1 cellular context compared by ENCODE assay signal in genomic region chr4:76087007-76087769, GRCh38.
TF ChIP-seq lines count a peak whose summit lies in the region.

No MANE protein-coding gene starts in this region.

TF ChIP-seq in K562, 482 proteins besides CTCF, POLR2A, EP300 and RAD21 (continued from another document and continues in another):
- TF ChIP-seq RBM25 (IDR thresholded peaks at IDR 0.05; ENCODE audit: low read depth, low read length, severe bottlenecking) (no peak), ETV5 (CRISPR knock-in tag; IDR thresholded peaks at IDR 0.05; ENCODE audit: low read depth) (no peak), EP400 (IDR thresholded peaks at IDR 0.05) (peak; percentile 79), PCBP1 (IDR thresholded peaks at IDR 0.05; ENCODE audit: low read depth, low read length, poor library complexity, severe bottlenecking) (no peak), SMARCB1 (IDR thresholded peaks at IDR 0.05; ENCODE audit: insufficient read length, low read depth) (no peak), ZNF24 (IDR thresholded peaks at IDR 0.05) (0 out of 2 replicates have a peak, but pooled peaks have one; percentile 14), EWSR1 (IDR thresholded peaks at IDR 0.05; ENCODE audit: borderline replicate concordance, low read depth, partially characterized antibody) (no peak), ATF4 (CRISPR knock-in tag; IDR thresholded peaks at IDR 0.05) (no peak), ZNF589 (CRISPR knock-in tag; IDR thresholded peaks at IDR 0.05; ENCODE audit: low read depth) (peak; percentile 78; the same call in 1 of the 2 replicates), MCM7 (IDR thresholded peaks at IDR 0.05) (no peak), RCOR1 (IDR thresholded peaks at IDR 0.05; ENCODE audit: borderline replicate concordance in 1 of 2, low read depth in 2 of 2, low read length in 2 of 2) (peak in 1 of 2 experiments; percentile 44; a peak in 1 of 4 replicates), ZNF583 (CRISPR knock-in tag; IDR thresholded peaks at IDR 0.05) (no peak), NRF1 (conservative IDR thresholded peaks at IDR 0.05 in 1 of 2, IDR thresholded peaks at IDR 0.05 in 1 of 2) (0 out of 4 replicates have a peak, but pooled peaks of 1 of the 2 experiments have one; percentile 25), POLR3G (IDR thresholded peaks at IDR 0.05; ENCODE audit: extremely low read depth, insufficient read length, insufficient replicate concordance) (no peak), TAF7 (tag; IDR thresholded peaks at IDR 0.05) (0 out of 2 replicates have a peak, but pooled peaks have one; percentile 34), ZNF609 (CRISPR knock-in tag; IDR thresholded peaks at IDR 0.05; ENCODE audit: borderline replicate concordance) (no peak), MNT (conservative IDR thresholded peaks at IDR 0.05) (peak; percentile 95 to 96), ZNF277 (CRISPR knock-in tag; IDR thresholded peaks at IDR 0.05; ENCODE audit: borderline replicate concordance) (no peak), ZBTB8A (IDR thresholded peaks at IDR 0.05; ENCODE audit: partially characterized antibody) (no peak), MEF2D (tag; conservative IDR thresholded peaks at IDR 0.05; ENCODE audit: low read depth) (no peak), HMGN3 (IDR thresholded peaks at IDR 0.05; ENCODE audit: borderline replicate concordance, extremely low read depth, insufficient read length, low read depth, low read length) (no peak), JUND (IDR thresholded peaks at IDR 0.05; ENCODE audit: borderline replicate concordance, low read depth, low read length) (peak; percentile 49; the same call in 1 of the 2 replicates), JUND (tag; IDR thresholded peaks at IDR 0.05; ENCODE audit: borderline replicate concordance, low read depth, low read length) (no peak), ZHX1 (conservative IDR thresholded peaks at IDR 0.05; ENCODE audit: low read length) (no peak), XRCC5 (IDR thresholded peaks at IDR 0.05; ENCODE audit: low read depth, low read length) (0 out of 2 replicates have a peak, but pooled peaks have one; percentile 52)
- TF ChIP-seq, protein P1, sequence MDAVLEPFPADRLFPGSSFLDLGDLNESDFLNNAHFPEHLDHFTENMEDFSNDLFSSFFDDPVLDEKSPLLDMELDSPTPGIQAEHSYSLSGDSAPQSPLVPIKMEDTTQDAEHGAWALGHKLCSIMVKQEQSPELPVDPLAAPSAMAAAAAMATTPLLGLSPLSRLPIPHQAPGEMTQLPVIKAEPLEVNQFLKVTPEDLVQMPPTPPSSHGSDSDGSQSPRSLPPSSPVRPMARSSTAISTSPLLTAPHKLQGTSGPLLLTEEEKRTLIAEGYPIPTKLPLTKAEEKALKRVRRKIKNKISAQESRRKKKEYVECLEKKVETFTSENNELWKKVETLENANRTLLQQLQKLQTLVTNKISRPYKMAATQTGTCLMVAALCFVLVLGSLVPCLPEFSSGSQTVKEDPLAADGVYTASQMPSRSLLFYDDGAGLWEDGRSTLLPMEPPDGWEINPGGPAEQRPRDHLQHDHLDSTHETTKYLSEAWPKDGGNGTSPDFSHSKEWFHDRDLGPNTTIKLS (IDR thresholded peaks at IDR 0.05; ENCODE audit: borderline replicate concordance, low read depth): peak; percentile 63; the same call in 1 of the 2 replicates
- TF ChIP-seq, protein P2, sequence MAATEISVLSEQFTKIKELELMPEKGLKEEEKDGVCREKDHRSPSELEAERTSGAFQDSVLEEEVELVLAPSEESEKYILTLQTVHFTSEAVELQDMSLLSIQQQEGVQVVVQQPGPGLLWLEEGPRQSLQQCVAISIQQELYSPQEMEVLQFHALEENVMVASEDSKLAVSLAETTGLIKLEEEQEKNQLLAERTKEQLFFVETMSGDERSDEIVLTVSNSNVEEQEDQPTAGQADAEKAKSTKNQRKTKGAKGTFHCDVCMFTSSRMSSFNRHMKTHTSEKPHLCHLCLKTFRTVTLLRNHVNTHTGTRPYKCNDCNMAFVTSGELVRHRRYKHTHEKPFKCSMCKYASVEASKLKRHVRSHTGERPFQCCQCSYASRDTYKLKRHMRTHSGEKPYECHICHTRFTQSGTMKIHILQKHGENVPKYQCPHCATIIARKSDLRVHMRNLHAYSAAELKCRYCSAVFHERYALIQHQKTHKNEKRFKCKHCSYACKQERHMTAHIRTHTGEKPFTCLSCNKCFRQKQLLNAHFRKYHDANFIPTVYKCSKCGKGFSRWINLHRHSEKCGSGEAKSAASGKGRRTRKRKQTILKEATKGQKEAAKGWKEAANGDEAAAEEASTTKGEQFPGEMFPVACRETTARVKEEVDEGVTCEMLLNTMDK (IDR thresholded peaks at IDR 0.05; ENCODE audit: borderline replicate concordance, insufficient read depth, low read depth, low read length, poor library complexity, severe bottlenecking): no peak
- TF ChIP-seq, protein P3, sequence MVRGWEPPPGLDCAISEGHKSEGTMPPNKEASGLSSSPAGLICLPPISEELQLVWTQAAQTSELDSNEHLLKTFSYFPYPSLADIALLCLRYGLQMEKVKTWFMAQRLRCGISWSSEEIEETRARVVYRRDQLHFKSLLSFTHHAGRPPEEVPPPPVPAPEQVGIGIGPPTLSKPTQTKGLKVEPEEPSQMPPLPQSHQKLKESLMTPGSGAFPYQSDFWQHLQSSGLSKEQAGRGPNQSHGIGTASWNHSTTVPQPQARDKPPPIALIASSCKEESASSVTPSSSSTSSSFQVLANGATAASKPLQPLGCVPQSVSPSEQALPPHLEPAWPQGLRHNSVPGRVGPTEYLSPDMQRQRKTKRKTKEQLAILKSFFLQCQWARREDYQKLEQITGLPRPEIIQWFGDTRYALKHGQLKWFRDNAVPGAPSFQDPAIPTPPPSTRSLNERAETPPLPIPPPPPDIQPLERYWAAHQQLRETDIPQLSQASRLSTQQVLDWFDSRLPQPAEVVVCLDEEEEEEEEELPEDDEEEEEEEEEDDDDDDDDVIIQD (CRISPR knock-in tag; IDR thresholded peaks at IDR 0.05): no peak
- TF ChIP-seq, protein P4, sequence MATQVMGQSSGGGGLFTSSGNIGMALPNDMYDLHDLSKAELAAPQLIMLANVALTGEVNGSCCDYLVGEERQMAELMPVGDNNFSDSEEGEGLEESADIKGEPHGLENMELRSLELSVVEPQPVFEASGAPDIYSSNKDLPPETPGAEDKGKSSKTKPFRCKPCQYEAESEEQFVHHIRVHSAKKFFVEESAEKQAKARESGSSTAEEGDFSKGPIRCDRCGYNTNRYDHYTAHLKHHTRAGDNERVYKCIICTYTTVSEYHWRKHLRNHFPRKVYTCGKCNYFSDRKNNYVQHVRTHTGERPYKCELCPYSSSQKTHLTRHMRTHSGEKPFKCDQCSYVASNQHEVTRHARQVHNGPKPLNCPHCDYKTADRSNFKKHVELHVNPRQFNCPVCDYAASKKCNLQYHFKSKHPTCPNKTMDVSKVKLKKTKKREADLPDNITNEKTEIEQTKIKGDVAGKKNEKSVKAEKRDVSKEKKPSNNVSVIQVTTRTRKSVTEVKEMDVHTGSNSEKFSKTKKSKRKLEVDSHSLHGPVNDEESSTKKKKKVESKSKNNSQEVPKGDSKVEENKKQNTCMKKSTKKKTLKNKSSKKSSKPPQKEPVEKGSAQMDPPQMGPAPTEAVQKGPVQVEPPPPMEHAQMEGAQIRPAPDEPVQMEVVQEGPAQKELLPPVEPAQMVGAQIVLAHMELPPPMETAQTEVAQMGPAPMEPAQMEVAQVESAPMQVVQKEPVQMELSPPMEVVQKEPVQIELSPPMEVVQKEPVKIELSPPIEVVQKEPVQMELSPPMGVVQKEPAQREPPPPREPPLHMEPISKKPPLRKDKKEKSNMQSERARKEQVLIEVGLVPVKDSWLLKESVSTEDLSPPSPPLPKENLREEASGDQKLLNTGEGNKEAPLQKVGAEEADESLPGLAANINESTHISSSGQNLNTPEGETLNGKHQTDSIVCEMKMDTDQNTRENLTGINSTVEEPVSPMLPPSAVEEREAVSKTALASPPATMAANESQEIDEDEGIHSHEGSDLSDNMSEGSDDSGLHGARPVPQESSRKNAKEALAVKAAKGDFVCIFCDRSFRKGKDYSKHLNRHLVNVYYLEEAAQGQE (CRISPR knock-in tag; IDR thresholded peaks at IDR 0.05; ENCODE audit: low read depth): no peak
- TF ChIP-seq, protein P5, sequence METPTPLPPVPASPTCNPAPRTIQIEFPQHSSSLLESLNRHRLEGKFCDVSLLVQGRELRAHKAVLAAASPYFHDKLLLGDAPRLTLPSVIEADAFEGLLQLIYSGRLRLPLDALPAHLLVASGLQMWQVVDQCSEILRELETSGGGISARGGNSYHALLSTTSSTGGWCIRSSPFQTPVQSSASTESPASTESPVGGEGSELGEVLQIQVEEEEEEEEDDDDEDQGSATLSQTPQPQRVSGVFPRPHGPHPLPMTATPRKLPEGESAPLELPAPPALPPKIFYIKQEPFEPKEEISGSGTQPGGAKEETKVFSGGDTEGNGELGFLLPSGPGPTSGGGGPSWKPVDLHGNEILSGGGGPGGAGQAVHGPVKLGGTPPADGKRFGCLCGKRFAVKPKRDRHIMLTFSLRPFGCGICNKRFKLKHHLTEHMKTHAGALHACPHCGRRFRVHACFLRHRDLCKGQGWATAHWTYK (CRISPR knock-in tag; IDR thresholded peaks at IDR 0.05): no peak
